In genomic region chr10:114893248-114893647, GRCh38 we compare ENCODE assay signal across 25 cellular contexts. TPM values are rescaled to one million over a fixed set of nuclear protein-coding genes. Genes with fewer than 3 reads are reported as not detected.
DNase-seq lines count a peak whose midpoint lies in the region; ATAC-seq and TF ChIP-seq lines count a peak whose summit lies in the region.
"Had no signal": no experiment of that assay in that cellular context is flagged by ENCODE, and none has a peak within 500 bp of the region (broad histone marks: within the 10 kb centered on the region; RNA-seq: fewer than 3 reads in every experiment).

No MANE protein-coding gene starts in this region.

- H3K4me3 ChIP-seq in IMR-90 (ENCODE audit: insufficient read depth, low read depth, low read length) (no peak overlapping the region), fibroblast of mammary gland (ENCODE audit: control insufficient read depth, low read depth, low read length) (no peak overlapping the region)
- H3K4me3 ChIP-seq: HAP-1, ovary, upper lobe of right lung had no signal

- no peak overlapping the region for H3K9ac ChIP-seq in IMR-90 (ENCODE audit: low read depth, low read length)

- 40% methylated on average over 2 of the region's 5 CpGs; no CpG with 5 or more reads in 1 of the 2 experiments for WGBS in IMR-90 (ENCODE audit: extremely low coverage in 2 of 2, insufficient read length in 1 of 2), 2 experiments

- H3K4me1 Mint-ChIP-seq in natural killer cell treated with Interleukin-12 subunit alpha and Interleukin-12 subunit beta and Interleukin-15 and Interleukin-18, amount 100 ng/mL, for 72 hours (ENCODE audit: low read depth in 2 of 2): no peaks in the 10 kb centered on the region
- H3K4me1 Mint-ChIP-seq: activated naive CD8-positive, alpha-beta T cell treated with anti-CD3 and anti-CD28 coated beads for 36 hours; memory B cell; stimulated activated naive B cell treated with anti-CD40 and anti-IgM and Interleukin-4, amounts not matched to agents 10 μg/mL and 1 μg/mL and 100 μg/mL, for 72 hours had no signal

- no peak overlapping the region for H3K14ac ChIP-seq in IMR-90 (replicated peaks; ENCODE audit: low read depth, low read length)

- no peak overlapping the region for H3K27ac Mint-ChIP-seq in natural killer cell treated with Interleukin-12 subunit alpha and Interleukin-12 subunit beta and Interleukin-15 and Interleukin-18, amount 100 ng/mL, for 72 hours
- H3K27ac Mint-ChIP-seq: activated naive CD8-positive, alpha-beta T cell treated with anti-CD3 and anti-CD28 coated beads for 36 hours; memory B cell; stimulated activated naive B cell treated with anti-CD40 and anti-IgM and Interleukin-4, amounts not matched to agents 10 μg/mL and 1 μg/mL and 100 μg/mL, for 72 hours had no signal

- no peak overlapping the region for H2BK120ac ChIP-seq in IMR-90 (ENCODE audit: low read depth, low read length)

- no peaks in the 10 kb centered on the region for H3K9me1 ChIP-seq in IMR-90 (ENCODE audit: insufficient read depth, low read length)

- no peak overlapping the region for H3K4me2 ChIP-seq in IMR-90 (ENCODE audit: low read depth, low read length)

- TF ChIP-seq POLR2A in IMR-90 (IDR thresholded peaks at IDR 0.05; ENCODE audit: low read depth, low read length): no peak

- no TSS peak for BruUV-seq in IMR-90 (replicated peaks; lab: Mats Ljungman, UMichigan)

- no peak overlapping the region for H4K91ac ChIP-seq in IMR-90 (ENCODE audit: insufficient read depth, low read depth, low read length)

- no peak for TF ChIP-seq RAD21 in IMR-90 (IDR thresholded peaks at IDR 0.05; ENCODE audit: low read length)

- H3K18ac ChIP-seq in IMR-90 (ENCODE audit: low read depth, low read length): no peak overlapping the region

- H4K8ac ChIP-seq in IMR-90 (ENCODE audit: low read depth in 2 of 2, low read length in 2 of 2): no peak overlapping the region

- CTCF ChIA-PET in IMR-90 (lab: Yijun Ruan, JAX): no interaction called here

- no peaks in the 10 kb centered on the region for H3K27me3 ChIP-seq in IMR-90 (ENCODE audit: control insufficient read depth, insufficient read depth, low read length)
- H3K27me3 ChIP-seq: ovary, upper lobe of right lung had no signal

- no peak for ATAC-seq in IMR-90 (ENCODE audit: low read depth)
- no peak for ATAC-seq in natural killer cell treated with Interleukin-12 subunit alpha and Interleukin-12 subunit beta and Interleukin-15 and Interleukin-18, amount 100 ng/mL, for 72 hours
- ATAC-seq in GM21737 (IDR thresholded peaks at IDR 0.05; ENCODE audit: unreplicated experiment): no peak
- ATAC-seq in GM19395 (IDR thresholded peaks at IDR 0.05; ENCODE audit: unreplicated experiment): no peak
- ATAC-seq: activated T-cell treated with anti-CD3 and anti-CD28 coated beads, Interleukin-2, amount 50 U/mL, for 4 hours; left colon; stimulated activated naive B cell treated with anti-CD40 and anti-IgM and Interleukin-4, amounts not matched to agents 10 μg/mL and 1 μg/mL and 100 μg/mL, for 72 hours; upper lobe of right lung had no signal

- peaks cover 2 to 9% of the 10 kb centered on the region in 2 donors for H3K27me3 Mint-ChIP-seq in natural killer cell treated with Interleukin-12 subunit alpha and Interleukin-12 subunit beta and Interleukin-15 and Interleukin-18, amount 100 ng/mL, for 72 hours
- H3K27me3 Mint-ChIP-seq: stimulated activated naive B cell treated with anti-CD40 and anti-IgM and Interleukin-4, amounts not matched to agents 10 μg/mL and 1 μg/mL and 100 μg/mL, for 72 hours had no signal

- H3K27ac ChIP-seq in IMR-90 (ENCODE audit: insufficient read depth, low read length): no peak overlapping the region
- H3K27ac ChIP-seq: C4-2B, ovary, upper lobe of right lung had no signal

- H2BK15ac ChIP-seq in IMR-90 (ENCODE audit: low read depth, low read length): no peak overlapping the region

- no peak overlapping the region for H2AK5ac ChIP-seq in IMR-90 (ENCODE audit: low read depth, low read length)

- no peaks in the 10 kb centered on the region for H3K36me3 ChIP-seq in IMR-90 (ENCODE audit: control insufficient read depth, insufficient read depth, low read length)
- H3K36me3 ChIP-seq: HAP-1, ovary, upper lobe of right lung had no signal

- H4K5ac ChIP-seq in IMR-90 (ENCODE audit: low read depth, low read length): no peak overlapping the region

- in situ Hi-C loops in IMR-90 (cut with MboI; ENCODE audit: low sequenced_read_pairs): loop anchor here (25.0 kb wide), 1 partner anchor 519 kb away; no protein-coding TSS in a partner anchor

- H3K9me3 Mint-ChIP-seq in natural killer cell treated with Interleukin-12 subunit alpha and Interleukin-12 subunit beta and Interleukin-15 and Interleukin-18, amount 100 ng/mL, for 72 hours: no peaks in the 10 kb centered on the region
- H3K9me3 Mint-ChIP-seq: activated naive CD8-positive, alpha-beta T cell treated with anti-CD3 and anti-CD28 coated beads for 36 hours; activated T-cell treated with anti-CD3 and anti-CD28 coated beads, Interleukin-2, amount 50 U/mL, for 4 hours; memory B cell; stimulated activated naive B cell treated with anti-CD40 and anti-IgM and Interleukin-4, amounts not matched to agents 10 μg/mL and 1 μg/mL and 100 μg/mL, for 72 hours had no signal

- H3K4ac ChIP-seq in IMR-90 (ENCODE audit: low read depth, low read length): no peak overlapping the region

- no peak overlapping the region for H2AK9ac ChIP-seq in IMR-90 (replicated peaks; ENCODE audit: low read depth, low read length, poor library complexity)

- dilution Hi-C loops in IMR-90 (cut with HindIII; ENCODE audit: low sequenced_read_pairs, unreplicated experiment): no loop called here

- no peak overlapping the region for H2AFZ ChIP-seq in IMR-90 (replicated peaks; ENCODE audit: low read length, poor library complexity)

- no peaks in the 10 kb centered on the region for H3K4me1 ChIP-seq in IMR-90 (ENCODE audit: control insufficient read depth, insufficient read depth, low read length)
- H3K4me1 ChIP-seq: upper lobe of right lung had no signal

- intact Hi-C loops in IMR-90 (cut with micrococcal nuclease): no loop called here

- no peaks in the 10 kb centered on the region for H3K79me1 ChIP-seq in IMR-90 (ENCODE audit: low read depth in 1 of 2, low read length in 2 of 2)

- DNase-seq in EH (ENCODE audit: low read depth): peak; percentile 36
- DNase-seq in IMR-90: peak; percentile 15
- peak; percentile 45 for DNase-seq in OCI-M1 (lab: John Stamatoyannopoulos, UW)
- peak; percentile 46 for DNase-seq in fibroblast of mammary gland (ENCODE audit: low read depth)
- DNase-seq in natural killer cell treated with Interleukin-12 subunit alpha and Interleukin-12 subunit beta and Interleukin-15 and Interleukin-18, amount 100 ng/mL, for 72 hours (ENCODE audit: low spot score): no peak
- no peak for DNase-seq in DMS114 treated with DMSO at 0.1 percent for 48 hours (lab: John Stamatoyannopoulos, UW; ENCODE audit: unreplicated experiment)
- DNase-seq: activated gamma-delta T cell; activated naive CD8-positive, alpha-beta T cell treated with anti-CD3 and anti-CD28 coated beads for 36 hours; activated T-cell treated with anti-CD3 and anti-CD28 coated beads, Interleukin-2, amount 50 U/mL, for 4 hours; aorta; COR-L47; hippocampal formation; left colon; NCI-H1048; NCI-H2171; NCI-H524; ovary; stimulated activated naive B cell treated with anti-CD40 and anti-IgM and Interleukin-4, amounts not matched to agents 10 μg/mL and 1 μg/mL and 100 μg/mL, for 72 hours; T-helper 1 cell; upper lobe of right lung had no signal

- H4K20me1 ChIP-seq in IMR-90 (ENCODE audit: insufficient read depth, low read length): no peaks in the 10 kb centered on the region

- no peak overlapping the region for H3K23ac ChIP-seq in IMR-90 (ENCODE audit: low read depth, low read length)

- TF ChIP-seq CTCF in IMR-90 (conservative IDR thresholded peaks at IDR 0.05; ENCODE audit: low read depth, low read length) (no peak), fibroblast of mammary gland (conservative IDR thresholded peaks at IDR 0.05; ENCODE audit: control insufficient read depth, insufficient read depth, low read depth, low read length) (no peak)

- POLR2A ChIA-PET in IMR-90 (lab: Charles Lee; ENCODE audit: unreplicated experiment): no interaction called here

- H3K36me3 Mint-ChIP-seq in natural killer cell treated with Interleukin-12 subunit alpha and Interleukin-12 subunit beta and Interleukin-15 and Interleukin-18, amount 100 ng/mL, for 72 hours: no peaks in the 10 kb centered on the region
- H3K36me3 Mint-ChIP-seq: activated naive CD8-positive, alpha-beta T cell treated with anti-CD3 and anti-CD28 coated beads for 36 hours; memory B cell; stimulated activated naive B cell treated with anti-CD40 and anti-IgM and Interleukin-4, amounts not matched to agents 10 μg/mL and 1 μg/mL and 100 μg/mL, for 72 hours had no signal

- no peak overlapping the region for H2BK5ac ChIP-seq in IMR-90 (ENCODE audit: low read depth, low read length, poor library complexity, severe bottlenecking)

- no peak overlapping the region for H3K4me3 Mint-ChIP-seq in natural killer cell treated with Interleukin-12 subunit alpha and Interleukin-12 subunit beta and Interleukin-15 and Interleukin-18, amount 100 ng/mL, for 72 hours
- H3K4me3 Mint-ChIP-seq: activated naive CD8-positive, alpha-beta T cell treated with anti-CD3 and anti-CD28 coated beads for 36 hours; activated T-cell treated with anti-CD3 and anti-CD28 coated beads, Interleukin-2, amount 50 U/mL, for 4 hours; memory B cell; stimulated activated naive B cell treated with anti-CD40 and anti-IgM and Interleukin-4, amounts not matched to agents 10 μg/mL and 1 μg/mL and 100 μg/mL, for 72 hours had no signal

- H3K56ac ChIP-seq in IMR-90 (ENCODE audit: extremely low read depth, insufficient read depth, low read length): no peak overlapping the region

- no peak overlapping the region for H2BK20ac ChIP-seq in IMR-90 (ENCODE audit: low read depth, low read length)

- no peaks in the 10 kb centered on the region for H3K9me3 ChIP-seq in IMR-90 (ENCODE audit: control insufficient read depth, insufficient read depth, low read length)
- H3K9me3 ChIP-seq: HAP-1, ovary, upper lobe of right lung had no signal

TF ChIP-seq in IMR-90, 13 proteins besides CTCF, POLR2A, EP300 and RAD21 (continues in another document):
- no peak for TF ChIP-seq CHD1 (IDR thresholded peaks at IDR 0.05; ENCODE audit: low read depth, low read length)
- TF ChIP-seq MXI1 (IDR thresholded peaks at IDR 0.05; ENCODE audit: borderline replicate concordance, low read depth, low read length): no peak
- TF ChIP-seq RCOR1 (IDR thresholded peaks at IDR 0.05; ENCODE audit: insufficient replicate concordance, low read length): no peak
- TF ChIP-seq NFE2L2 (IDR thresholded peaks at IDR 0.05; ENCODE audit: low read depth, low read length): no peak
- no peak for TF ChIP-seq RFX5 (IDR thresholded peaks at IDR 0.05; ENCODE audit: low read depth, low read length)
- TF ChIP-seq MAFK (IDR thresholded peaks at IDR 0.05; ENCODE audit: low read depth, low read length): no peak

RNA-seq across cellular contexts. Expression of gene TRUB1, which starts 44.7 kb away (rescaled TPM):
- total RNA-seq in IMR-90 (2012; rRNA removed): 17.9 and 26.1 TPM in 2 replicates
- polyA plus RNA-seq in IMR-90 (2012; rRNA removed): 9.1 and 10.6 TPM in 2 replicates
- polyA plus RNA-seq in IMR-90 (2012; cell fraction: cytosol; rRNA removed): 2.2 and 3.1 TPM in 2 replicates
- 1.5 and 5.3 TPM in 2 replicates for polyA plus RNA-seq in IMR-90 (2012; cell fraction: nucleus; rRNA removed; ENCODE audit: low replicate concordance)
- 10 to 100 TPM; 10.4 to 19.4 TPM for total RNA-seq in natural killer cell treated with Interleukin-12 subunit alpha and Interleukin-12 subunit beta and Interleukin-15 and Interleukin-18, amount 100 ng/mL, for 72 hours

Comparison
In these comparisons a context has a peak if more than half of its experiments do, and no peak if none do; other contexts are left out.
1. DNase-seq: peak in EH (single experiment), IMR-90 (single experiment), OCI-M1 (single experiment) and fibroblast of mammary gland (single experiment); none in natural killer cell treated with Interleukin-12 subunit alpha and Interleukin-12 subunit beta and Interleukin-15 and Interleukin-18, amount 100 ng/mL, for 72 hours (single experiment) and DMS114 treated with DMSO at 0.1 percent for 48 hours (single experiment).